In the genomic region with DNA sequence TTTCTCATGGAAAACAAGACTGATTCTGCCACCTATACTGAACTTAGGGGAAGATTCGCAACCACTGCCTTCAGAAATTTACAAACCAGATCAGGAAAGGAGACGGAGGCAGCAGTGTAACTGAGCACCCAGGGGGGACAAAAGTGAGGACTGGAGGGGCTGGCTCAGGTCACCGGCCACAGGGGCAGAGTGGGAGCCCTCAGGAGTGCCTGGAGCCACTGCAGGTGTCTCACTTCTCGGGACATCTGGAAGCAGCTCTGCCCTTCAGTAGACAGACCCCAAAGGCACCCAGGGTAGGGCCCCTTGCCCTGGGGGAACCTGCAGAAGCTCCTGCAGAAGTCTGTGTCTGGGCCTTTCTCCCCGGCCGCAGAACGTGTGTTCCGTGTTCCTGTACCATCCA, we compare ENCODE assay signal across 16 cellular contexts. TPM values are rescaled to one million over a fixed set of nuclear protein-coding genes. Genes with fewer than 3 reads are reported as not detected.
DNase-seq lines count a peak whose midpoint lies in the region; ATAC-seq and TF ChIP-seq lines count a peak whose summit lies in the region.
"Had no signal": no experiment of that assay in that cellular context is flagged by ENCODE, and none has a peak within 500 bp of the region (broad histone marks: within the 10 kb centered on the region; RNA-seq: fewer than 3 reads in every experiment).

No MANE protein-coding gene starts in this region.

- H3K4me2 ChIP-seq in hepatocyte = no peak overlapping the region
- H3K4me2 ChIP-seq: BLaER1 treated with 17β-estradiol and CSF1 and Interleukin-3, amounts not matched to agents 10 nM and 100 nM had no signal

- H3K36me3 ChIP-seq in hepatocyte (replicated peaks; ENCODE audit: insufficient read depth, low read depth) = no peaks in the 10 kb centered on the region
- no peaks in the 10 kb centered on the region for H3K36me3 ChIP-seq in tibial artery
- H3K36me3 ChIP-seq: BLaER1 treated with 17β-estradiol and CSF1 and Interleukin-3, amounts not matched to agents 10 nM and 100 nM had no signal

- H3K27me3 ChIP-seq in hepatocyte (peaks cover 42% of the 10 kb centered on the region), tibial artery (no peaks in the 10 kb centered on the region)

- TF ChIP-seq CTCF in hepatocyte (IDR thresholded peaks at IDR 0.05; ENCODE audit: poor library complexity) = no peak
- TF ChIP-seq CTCF in tibial artery (IDR thresholded peaks at IDR 0.05) = no peak

- no peak overlapping the region for H3K4me3 ChIP-seq in hepatocyte
- no peak overlapping the region for H3K4me3 ChIP-seq in tibial artery
- H3K4me3 ChIP-seq: BLaER1 treated with 17β-estradiol and CSF1 and Interleukin-3, amounts not matched to agents 10 nM and 100 nM; GM12878 had no signal

- H3K27ac ChIP-seq in caudate nucleus (ENCODE audit: low read depth, low read length) (peak overlapping the region; percentile 52), hepatocyte (peak overlapping the region; percentile 66), tibial artery (peak overlapping the region; percentile 90)
- H3K27ac ChIP-seq: BLaER1 treated with 17β-estradiol and CSF1 and Interleukin-3, amounts not matched to agents 10 nM and 100 nM had no signal

- H3K9me3 ChIP-seq in hepatocyte (ENCODE audit: low read depth) = no peaks in the 10 kb centered on the region
- no peaks in the 10 kb centered on the region for H3K9me3 ChIP-seq in tibial artery
- H3K9me3 ChIP-seq: BLaER1 treated with 17β-estradiol and CSF1 and Interleukin-3, amounts not matched to agents 10 nM and 100 nM had no signal

- H4K20me1 ChIP-seq in hepatocyte (ENCODE audit: insufficient read depth, poor library complexity, severe bottlenecking) = no peaks in the 10 kb centered on the region

- H2AFZ ChIP-seq in hepatocyte = no peak overlapping the region

- H3K4me1 ChIP-seq in hepatocyte (ENCODE audit: insufficient read depth) (peaks cover 42% of the 10 kb centered on the region), tibial artery (peaks cover 0 to 93% (median 40%) of the 10 kb centered on the region in 4 donors)

- no peak for DNase-seq in caudate nucleus (lab: John Stamatoyannopoulos, UW)
- no peak for DNase-seq in hepatocyte (ENCODE audit: low spot score)
- peak; percentile 70 for DNase-seq in posterior vena cava (ENCODE audit: low spot score)
- DNase-seq in tibial artery = no peak
- no peak for DNase-seq in NCI-H748 treated with DMSO at 0.1 percent for 48 hours (lab: John Stamatoyannopoulos, UW)
- DNase-seq in NK-92 (lab: John Stamatoyannopoulos, UW; ENCODE audit: unreplicated experiment) = no peak
- DNase-seq in NCI-H1105 treated with DMSO at 0.1 percent for 48 hours (lab: John Stamatoyannopoulos, UW) = no peak
- DNase-seq: ACHN; Calu3; CD4-positive, CD25-positive, alpha-beta regulatory T cell; DMS 273 treated with DMSO at 0.1 percent for 48 hours; GOT3; H9 had no signal

- ATAC-seq in GM21526 (IDR thresholded peaks at IDR 0.05; ENCODE audit: low FRiP score, unreplicated experiment) = no peak
- ATAC-seq: GM12878 had no signal

- intact Hi-C loops in posterior vena cava (cut with DNase I) = no loop called here
- intact Hi-C loops in tibial artery (cut with DNase I; ENCODE audit: low total_unique reads) = no loop called here

- WGBS in hepatocyte (ENCODE audit: low lambda C conversion rate, missing lambda C conversion rate) = 79% methylated on average over 8 of the region's 8 CpGs

- no peaks in the 10 kb centered on the region for H3K9me2 ChIP-seq in hepatocyte (replicated peaks; ENCODE audit: insufficient read depth)

- H3K79me2 ChIP-seq in hepatocyte = no peaks in the 10 kb centered on the region

RNA-seq across cellular contexts. Expression of a gene that starts 5.8 kb away (rescaled TPM):
- total RNA-seq in hepatocyte = 46.8 and 49.5 TPM in 2 replicates
- polyA plus RNA-seq in hepatocyte = 30.1 and 35.4 TPM in 2 replicates
- 10 to 100 TPM; 61.7 to 76.0 TPM for total RNA-seq in posterior vena cava
